Comparison of ENCODE assay signal across 1 cellular context in the genomic region with DNA sequence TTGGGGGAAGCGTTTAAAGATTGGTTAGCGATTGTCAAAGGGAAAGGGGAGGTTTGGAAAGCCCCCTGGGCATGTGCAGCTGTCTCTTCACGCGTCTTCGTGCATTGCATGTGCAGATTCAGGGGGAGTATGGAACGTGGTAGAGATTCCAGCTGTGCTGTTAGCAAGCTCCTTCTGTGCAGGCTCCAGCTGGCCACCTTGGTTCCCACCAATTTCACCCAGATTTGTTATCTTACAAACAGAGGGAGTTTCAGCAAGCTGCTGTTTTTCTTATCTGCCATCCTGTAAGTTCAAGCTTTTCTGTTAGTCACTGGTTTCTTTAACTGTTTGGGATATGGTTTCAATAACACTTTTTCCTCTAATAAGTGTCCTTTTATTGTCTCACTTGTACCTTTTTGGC.
TF ChIP-seq lines count a peak whose summit lies in the region.

No MANE protein-coding gene starts in this region.

TF ChIP-seq in K562, 482 proteins besides CTCF, POLR2A, EP300 and RAD21 (continued from another document and continues in another):
- TF ChIP-seq, protein P1, sequence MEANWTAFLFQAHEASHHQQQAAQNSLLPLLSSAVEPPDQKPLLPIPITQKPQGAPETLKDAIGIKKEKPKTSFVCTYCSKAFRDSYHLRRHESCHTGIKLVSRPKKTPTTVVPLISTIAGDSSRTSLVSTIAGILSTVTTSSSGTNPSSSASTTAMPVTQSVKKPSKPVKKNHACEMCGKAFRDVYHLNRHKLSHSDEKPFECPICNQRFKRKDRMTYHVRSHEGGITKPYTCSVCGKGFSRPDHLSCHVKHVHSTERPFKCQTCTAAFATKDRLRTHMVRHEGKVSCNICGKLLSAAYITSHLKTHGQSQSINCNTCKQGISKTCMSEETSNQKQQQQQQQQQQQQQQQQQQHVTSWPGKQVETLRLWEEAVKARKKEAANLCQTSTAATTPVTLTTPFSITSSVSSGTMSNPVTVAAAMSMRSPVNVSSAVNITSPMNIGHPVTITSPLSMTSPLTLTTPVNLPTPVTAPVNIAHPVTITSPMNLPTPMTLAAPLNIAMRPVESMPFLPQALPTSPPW (CRISPR knock-in tag; IDR thresholded peaks at IDR 0.05) = 0 out of 2 replicates have a peak, but pooled peaks have one; percentile 25
- TF ChIP-seq, protein P2, sequence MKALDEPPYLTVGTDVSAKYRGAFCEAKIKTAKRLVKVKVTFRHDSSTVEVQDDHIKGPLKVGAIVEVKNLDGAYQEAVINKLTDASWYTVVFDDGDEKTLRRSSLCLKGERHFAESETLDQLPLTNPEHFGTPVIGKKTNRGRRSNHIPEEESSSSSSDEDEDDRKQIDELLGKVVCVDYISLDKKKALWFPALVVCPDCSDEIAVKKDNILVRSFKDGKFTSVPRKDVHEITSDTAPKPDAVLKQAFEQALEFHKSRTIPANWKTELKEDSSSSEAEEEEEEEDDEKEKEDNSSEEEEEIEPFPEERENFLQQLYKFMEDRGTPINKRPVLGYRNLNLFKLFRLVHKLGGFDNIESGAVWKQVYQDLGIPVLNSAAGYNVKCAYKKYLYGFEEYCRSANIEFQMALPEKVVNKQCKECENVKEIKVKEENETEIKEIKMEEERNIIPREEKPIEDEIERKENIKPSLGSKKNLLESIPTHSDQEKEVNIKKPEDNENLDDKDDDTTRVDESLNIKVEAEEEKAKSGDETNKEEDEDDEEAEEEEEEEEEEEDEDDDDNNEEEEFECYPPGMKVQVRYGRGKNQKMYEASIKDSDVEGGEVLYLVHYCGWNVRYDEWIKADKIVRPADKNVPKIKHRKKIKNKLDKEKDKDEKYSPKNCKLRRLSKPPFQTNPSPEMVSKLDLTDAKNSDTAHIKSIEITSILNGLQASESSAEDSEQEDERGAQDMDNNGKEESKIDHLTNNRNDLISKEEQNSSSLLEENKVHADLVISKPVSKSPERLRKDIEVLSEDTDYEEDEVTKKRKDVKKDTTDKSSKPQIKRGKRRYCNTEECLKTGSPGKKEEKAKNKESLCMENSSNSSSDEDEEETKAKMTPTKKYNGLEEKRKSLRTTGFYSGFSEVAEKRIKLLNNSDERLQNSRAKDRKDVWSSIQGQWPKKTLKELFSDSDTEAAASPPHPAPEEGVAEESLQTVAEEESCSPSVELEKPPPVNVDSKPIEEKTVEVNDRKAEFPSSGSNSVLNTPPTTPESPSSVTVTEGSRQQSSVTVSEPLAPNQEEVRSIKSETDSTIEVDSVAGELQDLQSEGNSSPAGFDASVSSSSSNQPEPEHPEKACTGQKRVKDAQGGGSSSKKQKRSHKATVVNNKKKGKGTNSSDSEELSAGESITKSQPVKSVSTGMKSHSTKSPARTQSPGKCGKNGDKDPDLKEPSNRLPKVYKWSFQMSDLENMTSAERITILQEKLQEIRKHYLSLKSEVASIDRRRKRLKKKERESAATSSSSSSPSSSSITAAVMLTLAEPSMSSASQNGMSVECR (CRISPR knock-in tag; IDR thresholded peaks at IDR 0.05) = no peak
- no peak for TF ChIP-seq ZNF445 (CRISPR knock-in tag; IDR thresholded peaks at IDR 0.05; ENCODE audit: low read depth)
- TF ChIP-seq, protein P3, sequence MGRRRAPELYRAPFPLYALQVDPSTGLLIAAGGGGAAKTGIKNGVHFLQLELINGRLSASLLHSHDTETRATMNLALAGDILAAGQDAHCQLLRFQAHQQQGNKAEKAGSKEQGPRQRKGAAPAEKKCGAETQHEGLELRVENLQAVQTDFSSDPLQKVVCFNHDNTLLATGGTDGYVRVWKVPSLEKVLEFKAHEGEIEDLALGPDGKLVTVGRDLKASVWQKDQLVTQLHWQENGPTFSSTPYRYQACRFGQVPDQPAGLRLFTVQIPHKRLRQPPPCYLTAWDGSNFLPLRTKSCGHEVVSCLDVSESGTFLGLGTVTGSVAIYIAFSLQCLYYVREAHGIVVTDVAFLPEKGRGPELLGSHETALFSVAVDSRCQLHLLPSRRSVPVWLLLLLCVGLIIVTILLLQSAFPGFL (CRISPR knock-in tag; IDR thresholded peaks at IDR 0.05) = no peak
- no peak for TF ChIP-seq CCNT2 (IDR thresholded peaks at IDR 0.05; ENCODE audit: borderline replicate concordance, extremely low read depth, insufficient read length, low read depth, low read length)
- peak; percentile 81 for TF ChIP-seq L3MBTL2 (IDR thresholded peaks at IDR 0.05)
- peak; percentile 42; the same call in 1 of the 2 replicates for TF ChIP-seq NFIC (IDR thresholded peaks at IDR 0.05)
- TF ChIP-seq TRIM24 (IDR thresholded peaks at IDR 0.05) = peak; percentile 47 to 71; a peak in 3 of 4 replicates
- peak; percentile 65; the same call in 1 of the 2 replicates for TF ChIP-seq KLF16 (IDR thresholded peaks at IDR 0.05)
- no peak for TF ChIP-seq CREB1 (IDR thresholded peaks at IDR 0.05)
- no peak for TF ChIP-seq CREB1 (CRISPR knock-in tag; IDR thresholded peaks at IDR 0.05)
- TF ChIP-seq POLR2AphosphoS5 (IDR thresholded peaks at IDR 0.05; ENCODE audit: control insufficient read depth, insufficient read depth, low read depth, low read length) = 0 out of 2 replicates have a peak, but pooled peaks have one; percentile 37
- TF ChIP-seq DIDO1 (tag; IDR thresholded peaks at IDR 0.05; ENCODE audit: low read depth) = no peak
- no peak for TF ChIP-seq ZNF124 (CRISPR knock-in tag; IDR thresholded peaks at IDR 0.05)
- TF ChIP-seq, protein P4, sequence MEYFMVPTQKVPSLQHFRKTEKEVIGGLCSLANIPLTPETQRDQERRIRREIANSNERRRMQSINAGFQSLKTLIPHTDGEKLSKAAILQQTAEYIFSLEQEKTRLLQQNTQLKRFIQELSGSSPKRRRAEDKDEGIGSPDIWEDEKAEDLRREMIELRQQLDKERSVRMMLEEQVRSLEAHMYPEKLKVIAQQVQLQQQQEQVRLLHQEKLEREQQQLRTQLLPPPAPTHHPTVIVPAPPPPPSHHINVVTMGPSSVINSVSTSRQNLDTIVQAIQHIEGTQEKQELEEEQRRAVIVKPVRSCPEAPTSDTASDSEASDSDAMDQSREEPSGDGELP (CRISPR knock-in tag; IDR thresholded peaks at IDR 0.05; ENCODE audit: borderline replicate concordance) = peak; percentile 63
- TF ChIP-seq, protein P5, sequence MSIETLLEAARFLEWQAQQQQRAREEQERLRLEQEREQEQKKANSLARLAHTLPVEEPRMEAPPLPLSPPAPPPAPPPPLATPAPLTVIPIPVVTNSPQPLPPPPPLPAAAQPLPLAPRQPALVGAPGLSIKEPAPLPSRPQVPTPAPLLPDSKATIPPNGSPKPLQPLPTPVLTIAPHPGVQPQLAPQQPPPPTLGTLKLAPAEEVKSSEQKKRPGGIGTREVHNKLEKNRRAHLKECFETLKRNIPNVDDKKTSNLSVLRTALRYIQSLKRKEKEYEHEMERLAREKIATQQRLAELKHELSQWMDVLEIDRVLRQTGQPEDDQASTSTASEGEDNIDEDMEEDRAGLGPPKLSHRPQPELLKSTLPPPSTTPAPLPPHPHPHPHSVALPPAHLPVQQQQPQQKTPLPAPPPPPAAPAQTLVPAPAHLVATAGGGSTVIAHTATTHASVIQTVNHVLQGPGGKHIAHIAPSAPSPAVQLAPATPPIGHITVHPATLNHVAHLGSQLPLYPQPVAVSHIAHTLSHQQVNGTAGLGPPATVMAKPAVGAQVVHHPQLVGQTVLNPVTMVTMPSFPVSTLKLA (conservative IDR thresholded peaks at IDR 0.05) = 0 out of 4 replicates have a peak, but pooled peaks of 1 of the 2 experiments have one; percentile 14
- TF ChIP-seq CBX5 (IDR thresholded peaks at IDR 0.05; ENCODE audit: borderline replicate concordance, low read depth) = no peak
- peak; percentile 56; the same call in 1 of the 2 replicates for TF ChIP-seq NCOR1 (IDR thresholded peaks at IDR 0.05)
- TF ChIP-seq RNF2 (IDR thresholded peaks at IDR 0.05) = 0 out of 2 replicates have a peak, but pooled peaks have one; percentile 22
- TF ChIP-seq ZNF175 (CRISPR knock-in tag; IDR thresholded peaks at IDR 0.05; ENCODE audit: low read depth) = no peak
- TF ChIP-seq CBFA2T3 (IDR thresholded peaks at IDR 0.05) = peak; percentile 88
- peak; percentile 52 to 64; a peak in 3 of 4 replicates for TF ChIP-seq KDM1A (IDR thresholded peaks at IDR 0.05)
- TF ChIP-seq DPF2 (IDR thresholded peaks at IDR 0.05) = peak; percentile 58; the same call in 1 of the 2 replicates
- TF ChIP-seq XRCC3 (IDR thresholded peaks at IDR 0.05) = no peak
- TF ChIP-seq, protein P6, sequence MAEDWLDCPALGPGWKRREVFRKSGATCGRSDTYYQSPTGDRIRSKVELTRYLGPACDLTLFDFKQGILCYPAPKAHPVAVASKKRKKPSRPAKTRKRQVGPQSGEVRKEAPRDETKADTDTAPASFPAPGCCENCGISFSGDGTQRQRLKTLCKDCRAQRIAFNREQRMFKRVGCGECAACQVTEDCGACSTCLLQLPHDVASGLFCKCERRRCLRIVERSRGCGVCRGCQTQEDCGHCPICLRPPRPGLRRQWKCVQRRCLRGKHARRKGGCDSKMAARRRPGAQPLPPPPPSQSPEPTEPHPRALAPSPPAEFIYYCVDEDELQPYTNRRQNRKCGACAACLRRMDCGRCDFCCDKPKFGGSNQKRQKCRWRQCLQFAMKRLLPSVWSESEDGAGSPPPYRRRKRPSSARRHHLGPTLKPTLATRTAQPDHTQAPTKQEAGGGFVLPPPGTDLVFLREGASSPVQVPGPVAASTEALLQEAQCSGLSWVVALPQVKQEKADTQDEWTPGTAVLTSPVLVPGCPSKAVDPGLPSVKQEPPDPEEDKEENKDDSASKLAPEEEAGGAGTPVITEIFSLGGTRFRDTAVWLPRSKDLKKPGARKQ (CRISPR knock-in tag; IDR thresholded peaks at IDR 0.05) = no peak
- TF ChIP-seq TAL1 (IDR thresholded peaks at IDR 0.05) = peak; percentile 63
- TF ChIP-seq CXXC5 (CRISPR knock-in tag; IDR thresholded peaks at IDR 0.05) = 0 out of 2 replicates have a peak, but pooled peaks have one; percentile 13
- TF ChIP-seq, protein P7, sequence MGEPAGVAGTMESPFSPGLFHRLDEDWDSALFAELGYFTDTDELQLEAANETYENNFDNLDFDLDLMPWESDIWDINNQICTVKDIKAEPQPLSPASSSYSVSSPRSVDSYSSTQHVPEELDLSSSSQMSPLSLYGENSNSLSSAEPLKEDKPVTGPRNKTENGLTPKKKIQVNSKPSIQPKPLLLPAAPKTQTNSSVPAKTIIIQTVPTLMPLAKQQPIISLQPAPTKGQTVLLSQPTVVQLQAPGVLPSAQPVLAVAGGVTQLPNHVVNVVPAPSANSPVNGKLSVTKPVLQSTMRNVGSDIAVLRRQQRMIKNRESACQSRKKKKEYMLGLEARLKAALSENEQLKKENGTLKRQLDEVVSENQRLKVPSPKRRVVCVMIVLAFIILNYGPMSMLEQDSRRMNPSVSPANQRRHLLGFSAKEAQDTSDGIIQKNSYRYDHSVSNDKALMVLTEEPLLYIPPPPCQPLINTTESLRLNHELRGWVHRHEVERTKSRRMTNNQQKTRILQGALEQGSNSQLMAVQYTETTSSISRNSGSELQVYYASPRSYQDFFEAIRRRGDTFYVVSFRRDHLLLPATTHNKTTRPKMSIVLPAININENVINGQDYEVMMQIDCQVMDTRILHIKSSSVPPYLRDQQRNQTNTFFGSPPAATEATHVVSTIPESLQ (CRISPR knock-in tag; IDR thresholded peaks at IDR 0.05) = no peak
- TF ChIP-seq, protein P8, sequence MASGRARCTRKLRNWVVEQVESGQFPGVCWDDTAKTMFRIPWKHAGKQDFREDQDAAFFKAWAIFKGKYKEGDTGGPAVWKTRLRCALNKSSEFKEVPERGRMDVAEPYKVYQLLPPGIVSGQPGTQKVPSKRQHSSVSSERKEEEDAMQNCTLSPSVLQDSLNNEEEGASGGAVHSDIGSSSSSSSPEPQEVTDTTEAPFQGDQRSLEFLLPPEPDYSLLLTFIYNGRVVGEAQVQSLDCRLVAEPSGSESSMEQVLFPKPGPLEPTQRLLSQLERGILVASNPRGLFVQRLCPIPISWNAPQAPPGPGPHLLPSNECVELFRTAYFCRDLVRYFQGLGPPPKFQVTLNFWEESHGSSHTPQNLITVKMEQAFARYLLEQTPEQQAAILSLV (tag; IDR thresholded peaks at IDR 0.05) = no peak
- TF ChIP-seq, protein P9, sequence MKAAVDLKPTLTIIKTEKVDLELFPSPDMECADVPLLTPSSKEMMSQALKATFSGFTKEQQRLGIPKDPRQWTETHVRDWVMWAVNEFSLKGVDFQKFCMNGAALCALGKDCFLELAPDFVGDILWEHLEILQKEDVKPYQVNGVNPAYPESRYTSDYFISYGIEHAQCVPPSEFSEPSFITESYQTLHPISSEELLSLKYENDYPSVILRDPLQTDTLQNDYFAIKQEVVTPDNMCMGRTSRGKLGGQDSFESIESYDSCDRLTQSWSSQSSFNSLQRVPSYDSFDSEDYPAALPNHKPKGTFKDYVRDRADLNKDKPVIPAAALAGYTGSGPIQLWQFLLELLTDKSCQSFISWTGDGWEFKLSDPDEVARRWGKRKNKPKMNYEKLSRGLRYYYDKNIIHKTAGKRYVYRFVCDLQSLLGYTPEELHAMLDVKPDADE (conservative IDR thresholded peaks at IDR 0.05; ENCODE audit: control insufficient read depth, low read depth, low read length) = no peak
- TF ChIP-seq GATA2 (CRISPR knock-in tag; IDR thresholded peaks at IDR 0.05) = peak; percentile 52; the same call in 1 of the 2 replicates
- peak; percentile 60 for TF ChIP-seq ARID1B (IDR thresholded peaks at IDR 0.05)
- TF ChIP-seq SMARCA4 (IDR thresholded peaks at IDR 0.05) = 0 out of 2 replicates have a peak, but pooled peaks have one; percentile 12
- TF ChIP-seq PHB (CRISPR knock-in tag; IDR thresholded peaks at IDR 0.05) = no peak
- 0 out of 2 replicates have a peak, but pooled peaks have one; percentile 24 for TF ChIP-seq STAT5A (IDR thresholded peaks at IDR 0.05; ENCODE audit: borderline replicate concordance, low read length)
- TF ChIP-seq NFIX (CRISPR knock-in tag; IDR thresholded peaks at IDR 0.05; ENCODE audit: low read depth) = no peak
- TF ChIP-seq CBFA2T2 (conservative IDR thresholded peaks at IDR 0.05) = peak; percentile 84
- TF ChIP-seq TCF3 (CRISPR knock-in tag; IDR thresholded peaks at IDR 0.05) = peak; percentile 65
- TF ChIP-seq, protein P10, sequence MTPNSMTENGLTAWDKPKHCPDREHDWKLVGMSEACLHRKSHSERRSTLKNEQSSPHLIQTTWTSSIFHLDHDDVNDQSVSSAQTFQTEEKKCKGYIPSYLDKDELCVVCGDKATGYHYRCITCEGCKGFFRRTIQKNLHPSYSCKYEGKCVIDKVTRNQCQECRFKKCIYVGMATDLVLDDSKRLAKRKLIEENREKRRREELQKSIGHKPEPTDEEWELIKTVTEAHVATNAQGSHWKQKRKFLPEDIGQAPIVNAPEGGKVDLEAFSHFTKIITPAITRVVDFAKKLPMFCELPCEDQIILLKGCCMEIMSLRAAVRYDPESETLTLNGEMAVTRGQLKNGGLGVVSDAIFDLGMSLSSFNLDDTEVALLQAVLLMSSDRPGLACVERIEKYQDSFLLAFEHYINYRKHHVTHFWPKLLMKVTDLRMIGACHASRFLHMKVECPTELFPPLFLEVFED (CRISPR knock-in tag; conservative IDR thresholded peaks at IDR 0.05) = no peak
- TF ChIP-seq BDP1 (IDR thresholded peaks at IDR 0.05; ENCODE audit: insufficient read depth, insufficient read length) = no peak
- 0 out of 2 replicates have a peak, but pooled peaks have one; percentile 38 for TF ChIP-seq PML (IDR thresholded peaks at IDR 0.05; ENCODE audit: low read length)
- TF ChIP-seq, protein P11, sequence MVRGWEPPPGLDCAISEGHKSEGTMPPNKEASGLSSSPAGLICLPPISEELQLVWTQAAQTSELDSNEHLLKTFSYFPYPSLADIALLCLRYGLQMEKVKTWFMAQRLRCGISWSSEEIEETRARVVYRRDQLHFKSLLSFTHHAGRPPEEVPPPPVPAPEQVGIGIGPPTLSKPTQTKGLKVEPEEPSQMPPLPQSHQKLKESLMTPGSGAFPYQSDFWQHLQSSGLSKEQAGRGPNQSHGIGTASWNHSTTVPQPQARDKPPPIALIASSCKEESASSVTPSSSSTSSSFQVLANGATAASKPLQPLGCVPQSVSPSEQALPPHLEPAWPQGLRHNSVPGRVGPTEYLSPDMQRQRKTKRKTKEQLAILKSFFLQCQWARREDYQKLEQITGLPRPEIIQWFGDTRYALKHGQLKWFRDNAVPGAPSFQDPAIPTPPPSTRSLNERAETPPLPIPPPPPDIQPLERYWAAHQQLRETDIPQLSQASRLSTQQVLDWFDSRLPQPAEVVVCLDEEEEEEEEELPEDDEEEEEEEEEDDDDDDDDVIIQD (CRISPR knock-in tag; IDR thresholded peaks at IDR 0.05) = no peak
- TF ChIP-seq ZNF431 (CRISPR knock-in tag; IDR thresholded peaks at IDR 0.05) = no peak
- peak; percentile 45 for TF ChIP-seq BHLHE40 (IDR thresholded peaks at IDR 0.05; ENCODE audit: low read length)
